Comparison of ENCODE assay signal across 8 cellular contexts in genomic region chr1:150008699-150009098, GRCh38. TPM values are rescaled to one million over a fixed set of nuclear protein-coding genes. Genes with fewer than 3 reads are reported as not detected.
DNase-seq lines count a peak whose midpoint lies in the region; ATAC-seq and TF ChIP-seq lines count a peak whose summit lies in the region.

No MANE protein-coding gene starts in this region.

- H3K4me3 ChIP-seq in HCT116 (replicated peaks in 1 of 2; ENCODE audit: low read depth in 1 of 2, low read length in 2 of 2) = peak overlapping the region; percentile 83 to 94; a peak in 3 of 4 replicates
- peak overlapping the region; percentile 97 for H3K4me3 ChIP-seq in endodermal cell (ENCODE audit: low read length)
- H3K4me3 ChIP-seq in prostate gland = peak overlapping the region; percentile 80 to 88

- peaks cover 52% of the 10 kb centered on the region for H3K79me2 ChIP-seq in HCT116 (ENCODE audit: insufficient read depth, low read length)

- no peaks in the 10 kb centered on the region for H3K9me2 ChIP-seq in HCT116 (ENCODE audit: insufficient read depth)

- no peaks in the 10 kb centered on the region for H3K27me3 Mint-ChIP-seq in endodermal cell (ENCODE audit: insufficient read depth)

- TF ChIP-seq POLR2A in HCT116 (IDR thresholded peaks at IDR 0.05; ENCODE audit: borderline replicate concordance, extremely low read depth, insufficient read depth, insufficient read length) = no peak
- TF ChIP-seq POLR2A in prostate gland (IDR thresholded peaks at IDR 0.05) = no peak

- H3K4me1 Mint-ChIP-seq in endodermal cell = peaks cover 27% of the 10 kb centered on the region

- H3K9me3 Mint-ChIP-seq in endodermal cell = no peaks in the 10 kb centered on the region

- H3K36me3 ChIP-seq in HCT116 (ENCODE audit: control insufficient read depth in 1 of 2, insufficient read depth in 2 of 2, low read length in 2 of 2) (peaks cover 0 to 2% of the 10 kb centered on the region in 2 experiments; a peak in 2 of 4 replicates), endodermal cell (ENCODE audit: control insufficient read depth, insufficient read depth, low read length) (peaks cover 14% of the 10 kb centered on the region), prostate gland (no peaks in the 10 kb centered on the region)

- ATAC-seq in HCT116 (no peak), GM18502 (IDR thresholded peaks at IDR 0.05; ENCODE audit: poor library complexity, unreplicated experiment) (no peak)

- DNase-seq in HCT116 (ENCODE audit: low read depth, low spot score) = no peak
- DNase-seq in NCI-H774 (lab: John Stamatoyannopoulos, UW) = peak; percentile 95
- no peak for DNase-seq in endodermal cell
- DNase-seq in prostate gland (ENCODE audit: low spot score) = no peak
- no peak for DNase-seq in stimulated activated CD4-positive, alpha-beta T cell treated with anti-CD3 and anti-CD28 coated beads, Interleukin-2, amount 100 ng/mL, for 24 hours
- no peak for DNase-seq in EL
- no peak for DNase-seq in HuH-7 (ENCODE audit: low spot score)

- no peak overlapping the region for H2AFZ ChIP-seq in HCT116 (ENCODE audit: low read depth, low read length, poor library complexity, severe bottlenecking)

- H3K36me3 Mint-ChIP-seq in endodermal cell (ENCODE audit: low read depth) = peaks cover 27% of the 10 kb centered on the region

- peak overlapping the region; percentile 98 for H3K27ac Mint-ChIP-seq in endodermal cell

- H3K27me3 ChIP-seq in HCT116 (ENCODE audit: insufficient read depth, low read length) (no peaks in the 10 kb centered on the region), endodermal cell (ENCODE audit: control insufficient read depth, insufficient read depth, low read length, poor library complexity, severe bottlenecking) (no peaks in the 10 kb centered on the region), prostate gland (replicated peaks; ENCODE audit: insufficient read depth) (no peaks in the 10 kb centered on the region)

- RAD21 ChIA-PET in HCT116 (lab: Charles Lee; ENCODE audit: low non-redundant PET in 1 of 2, low total read pairs in 2 of 2, uncharacterized antibody in 2 of 2, unreplicated experiment in 2 of 2) = no interaction called here

- H3K27ac ChIP-seq in HCT116 (ENCODE audit: low read depth, low read length) = no peak overlapping the region
- H3K27ac ChIP-seq in endodermal cell (ENCODE audit: low read depth, low read length) = no peak overlapping the region
- peak overlapping the region; percentile 96 to 98 for H3K27ac ChIP-seq in prostate gland

- H3K9me3 ChIP-seq in HCT116 (ENCODE audit: control insufficient read depth in 1 of 2, insufficient read depth in 1 of 2, low read depth in 1 of 2, low read length in 2 of 2) (no peaks in the 10 kb centered on the region), endodermal cell (ENCODE audit: control insufficient read depth, low read length) (no peaks in the 10 kb centered on the region), prostate gland (no peaks in the 10 kb centered on the region)

- CTCF ChIA-PET in HCT116 (lab: Charles Lee) = no interaction called here

- no peak for TF ChIP-seq RAD21 in HCT116 (IDR thresholded peaks at IDR 0.05; ENCODE audit: low read depth)

- POLR2A ChIA-PET in HCT116 (lab: Charles Lee) = no interaction called here

- peak overlapping the region; percentile 96 for H3K4me3 Mint-ChIP-seq in endodermal cell

- no peaks in the 10 kb centered on the region for H4K20me1 ChIP-seq in HCT116 (ENCODE audit: insufficient read depth)

- no TSS peak for BruUV-seq in HCT116 (replicated peaks; lab: Mats Ljungman, UMichigan)

- intact Hi-C loops in HCT116 (cut with micrococcal nuclease) (no loop called here), prostate gland (cut with DNase I) (loop anchor here (5.0 kb wide), 1 partner anchor 59 kb away; the partner anchor contains the start of gene VPS45)

- WGBS in endodermal cell (ENCODE audit: insufficient coverage in 1 of 2, insufficient read length in 1 of 2), 2 experiments = 40 to 56% methylated on average over 3 to 6 of the region's 6 CpGs
- 30% methylated on average over 6 of the region's 6 CpGs for WGBS in prostate gland

- H3K9ac ChIP-seq in HCT116 (ENCODE audit: low read length) = 0 out of 2 replicates have a peak overlapping the region, but pooled peaks have one; percentile 90
- peak overlapping the region; percentile 78 for H3K9ac ChIP-seq in endodermal cell (ENCODE audit: extremely low read depth, low read length, poor library complexity, severe bottlenecking)

- H3K4me1 ChIP-seq in HCT116 (ENCODE audit: control insufficient read depth in 1 of 2, insufficient read depth in 2 of 2, low read length in 2 of 2) (peaks cover 7 to 37% of the 10 kb centered on the region in 2 experiments; a peak in 3 of 4 replicates), endodermal cell (ENCODE audit: control insufficient read depth, insufficient read depth, low read length) (peaks cover 10% of the 10 kb centered on the region), prostate gland (replicated peaks) (peaks cover 9% of the 10 kb centered on the region)

- TF ChIP-seq CTCF in HCT116 (IDR thresholded peaks at IDR 0.05 in 2 of 3, conservative IDR thresholded peaks at IDR 0.05 in 1 of 3; ENCODE audit: borderline replicate concordance in 1 of 3, insufficient read depth in 1 of 3, low read depth in 2 of 3, low read length in 2 of 3) = no peak
- no peak for TF ChIP-seq CTCF in endodermal cell (conservative IDR thresholded peaks at IDR 0.05)
- no peak for TF ChIP-seq CTCF in prostate gland (IDR thresholded peaks at IDR 0.05)

- peak overlapping the region; percentile 92 for H3K4me2 ChIP-seq in HCT116 (ENCODE audit: low read length)

TF ChIP-seq in HCT116, 20 proteins besides CTCF, POLR2A, EP300 and RAD21:
- TF ChIP-seq EZH2 (IDR thresholded peaks at IDR 0.05) = no peak
- TF ChIP-seq, protein P1, sequence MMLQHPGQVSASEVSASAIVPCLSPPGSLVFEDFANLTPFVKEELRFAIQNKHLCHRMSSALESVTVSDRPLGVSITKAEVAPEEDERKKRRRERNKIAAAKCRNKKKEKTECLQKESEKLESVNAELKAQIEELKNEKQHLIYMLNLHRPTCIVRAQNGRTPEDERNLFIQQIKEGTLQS (IDR thresholded peaks at IDR 0.05) = no peak
- TF ChIP-seq ZNF274 (IDR thresholded peaks at IDR 0.05; ENCODE audit: low read depth, low read length) = no peak
- no peak for TF ChIP-seq SP1 (IDR thresholded peaks at IDR 0.05; ENCODE audit: low read depth)
- no peak for TF ChIP-seq CEBPB (IDR thresholded peaks at IDR 0.05; ENCODE audit: low read depth)

RNA-seq across cellular contexts. Expression of gene OTUD7B, which starts 1.8 kb away (rescaled TPM):
- 23.7 TPM for total RNA-seq in HCT116 (2021; ENCODE audit: unreplicated experiment)
- polyA plus RNA-seq in HCT116 (2012) = 8.2 and 9.1 TPM in 2 replicates
- 10 to 100 TPM; 26.6 to 31.1 TPM for total RNA-seq in endodermal cell
- 8.6 TPM for polyA plus RNA-seq in endodermal cell (2013, experiment 1 of 2)
- polyA plus RNA-seq in endodermal cell (2013, experiment 2 of 2) = 8.3 TPM
- total RNA-seq in prostate gland = 10 to 100 TPM; 13.5 to 27.3 TPM

RNA-seq across cellular contexts. Expression of gene VPS45, which starts 58.9 kb away (rescaled TPM):
- 28.1 TPM for total RNA-seq in HCT116 (2021; ENCODE audit: unreplicated experiment)
- polyA plus RNA-seq in HCT116 (2012) = 11.5 and 16.9 TPM in 2 replicates
- total RNA-seq in endodermal cell = 10 to 100 TPM; 32.6 to 35.0 TPM
- 48.8 TPM for polyA plus RNA-seq in endodermal cell (2013, experiment 1 of 2)
- polyA plus RNA-seq in endodermal cell (2013, experiment 2 of 2) = 48.3 TPM
- total RNA-seq in prostate gland = 10 to 100 TPM; 29.6 to 33.3 TPM

Comparison
In these comparisons a context has a peak if more than half of its experiments do, and no peak if none do; other contexts are left out.
1. H3K27ac ChIP-seq: peak in prostate gland (2 of 2); none in HCT116 (single experiment) and endodermal cell (single experiment).
2. Peak in every context shown above with its lines, with median percentiles within 50 percentile points of each other: H3K4me3 ChIP-seq.